ENCODE assay signal across 1 cellular context in genomic region chr12:52116227-52117125, GRCh38.
TF ChIP-seq lines count a peak whose summit lies in the region.

No MANE protein-coding gene starts in this region.

TF ChIP-seq in HepG2, 621 proteins besides CTCF, POLR2A, EP300 and RAD21:
- peak; percentile 58 for TF ChIP-seq ZNF652 (CRISPR knock-in tag; IDR thresholded peaks at IDR 0.05; ENCODE audit: borderline replicate concordance, low read depth)
